Comparison of ENCODE assay signal across 20 cellular contexts in genomic region chr17:44191389-44191788, GRCh38. TPM values are rescaled to one million over a fixed set of nuclear protein-coding genes. Genes with fewer than 3 reads are reported as not detected.
DNase-seq lines count a peak whose midpoint lies in the region; ATAC-seq and TF ChIP-seq lines count a peak whose summit lies in the region.
"Had no signal": no experiment of that assay in that cellular context is flagged by ENCODE, and none has a peak within 500 bp of the region (broad histone marks: within the 10 kb centered on the region; RNA-seq: fewer than 3 reads in every experiment).

No MANE protein-coding gene starts in this region.

- H3K4me2 ChIP-seq in SK-N-SH, result no peak overlapping the region

- no peak for TF ChIP-seq CTCF in SK-N-SH (IDR thresholded peaks at IDR 0.05)
- no peak for TF ChIP-seq CTCF in HEK293 (tag by site-specific recombination; IDR thresholded peaks at IDR 0.05)
- no peak for TF ChIP-seq CTCF in osteocyte (IDR thresholded peaks at IDR 0.05)
- no peak for TF ChIP-seq CTCF in coronary artery (IDR thresholded peaks at IDR 0.05)

- H3K27ac ChIP-seq in SK-N-SH (ENCODE audit: low read depth in 2 of 2, low read length in 1 of 2) (peak overlapping the region in 1 of 2 experiments; percentile 1; a peak in 2 of 4 replicates), HEK293 (ENCODE audit: extremely low read depth, low read depth, low read length) (peak overlapping the region; percentile 27; the same call in 1 of the 2 replicates), coronary artery (no peak overlapping the region)
- H3K27ac ChIP-seq: parathyroid adenoma, SJCRH30 had no signal

- peaks cover 46% of the 10 kb centered on the region for H3K79me2 ChIP-seq in SK-N-SH (ENCODE audit: insufficient read depth)
- H3K79me2 ChIP-seq: parathyroid adenoma had no signal

- H3K27me3 ChIP-seq in SK-N-SH (ENCODE audit: insufficient read depth), result no peaks in the 10 kb centered on the region
- H3K27me3 ChIP-seq: SJCRH30, spleen had no signal

- no peaks in the 10 kb centered on the region for H3K9me2 ChIP-seq in SK-N-SH

- ATAC-seq in SK-N-SH treated with all-trans-retinoic acid at 6 μM for 48 hours (no peak), sciatic nerve (no peak)

- H3K9me3 Mint-ChIP-seq in dendritic cell treated with granulocyte-macrophage colony-stimulating factor and Interleukin-4, amounts not matched to agents 40 ng/mL and 50 ng/mL, for 4 days, result no peaks in the 10 kb centered on the region
- no peaks in the 10 kb centered on the region for H3K9me3 Mint-ChIP-seq in osteocyte (ENCODE audit: unreplicated experiment)
- H3K9me3 Mint-ChIP-seq: activated naive CD4-positive, alpha-beta T cell treated with anti-CD3 and anti-CD28 coated beads for 36 hours had no signal

- DNase-seq in SK-N-SH (no peak), osteocyte (ENCODE audit: extremely low spot score, unreplicated experiment) (no peak), sciatic nerve (ENCODE audit: low spot score) (no peak), HuH-7 (ENCODE audit: low spot score) (no peak), coronary artery (ENCODE audit: low spot score) (no peak)
- DNase-seq: activated CD8-positive, alpha-beta memory T cell treated with anti-CD3 and anti-CD28 coated beads for 24 hours; activated naive CD4-positive, alpha-beta T cell treated with anti-CD3 and anti-CD28 coated beads for 36 hours; central memory CD4-positive, alpha-beta T cell; GDM1; Karpas-422; mesenchymal stem cell; NCI-H1436 treated with DMSO at 0.1 percent for 48 hours; NCI-H345; SJCRH30; spleen had no signal

- H3K4me3 Mint-ChIP-seq in dendritic cell treated with granulocyte-macrophage colony-stimulating factor and Interleukin-4, amounts not matched to agents 40 ng/mL and 50 ng/mL, for 4 days, result no peak overlapping the region
- no peak overlapping the region for H3K4me3 Mint-ChIP-seq in osteocyte (ENCODE audit: unreplicated experiment)
- H3K4me3 Mint-ChIP-seq: activated naive CD4-positive, alpha-beta T cell treated with anti-CD3 and anti-CD28 coated beads for 36 hours had no signal

- H3K4me3 ChIP-seq in SK-N-SH (ENCODE audit: low read depth in 2 of 2, low read length in 1 of 2), result no peak overlapping the region
- H3K4me3 ChIP-seq in HEK293 (ENCODE audit: low read depth, low read length), result no peak overlapping the region
- no peak overlapping the region for H3K4me3 ChIP-seq in coronary artery
- H3K4me3 ChIP-seq: SJCRH30, spleen had no signal

- CTCF ChIA-PET in SK-N-SH (lab: Yijun Ruan, JAX), result interaction anchor here (0.9 kb wide), 1 partner anchor 160 kb away, joined by 3 read pairs; no protein-coding TSS in a partner anchor
- CTCF ChIA-PET in HEK293 (lab: Yijun Ruan, JAX), result interaction anchor here (0.6 to 0.7 kb wide), 3 partner anchors 13 to 37 kb away, joined by 3 to 7 read pairs (median 3); no protein-coding TSS in a partner anchor

- H3F3A ChIP-seq in SK-N-SH (replicated peaks; ENCODE audit: insufficient read depth), result peaks cover 22% of the 10 kb centered on the region

- H3K36me3 ChIP-seq in SK-N-SH (replicated peaks in 1 of 2; ENCODE audit: control insufficient read depth in 1 of 2, insufficient read depth in 2 of 2, low read length in 1 of 2) (peaks cover 29 to 54% of the 10 kb centered on the region in 2 experiments), HEK293 (ENCODE audit: control insufficient read depth in 2 of 2, insufficient read depth in 1 of 2, low read length in 2 of 2) (peaks cover 7 to 70% of the 10 kb centered on the region in 2 experiments; a peak in 2 of 3 replicates)

- H3K27me3 Mint-ChIP-seq in dendritic cell treated with granulocyte-macrophage colony-stimulating factor and Interleukin-4, amounts not matched to agents 40 ng/mL and 50 ng/mL, for 4 days, result no peaks in the 10 kb centered on the region
- H3K27me3 Mint-ChIP-seq in osteocyte (ENCODE audit: unreplicated experiment), result no peaks in the 10 kb centered on the region

- H2AFZ ChIP-seq in SK-N-SH (ENCODE audit: low read depth), result no peak overlapping the region
- H2AFZ ChIP-seq: parathyroid adenoma had no signal

- 90% methylated on average over 4 of the region's 4 CpGs for WGBS in SK-N-SH (ENCODE audit: low lambda C conversion rate)

- TF ChIP-seq EP300 in SK-N-SH (IDR thresholded peaks at IDR 0.05; ENCODE audit: borderline replicate concordance in 1 of 2, low read depth in 1 of 2, low read length in 1 of 2), result no peak

- H3K9ac ChIP-seq in SK-N-SH, result no peak overlapping the region
- H3K9ac ChIP-seq: parathyroid adenoma had no signal

- peaks cover 0 to 11% of the 10 kb centered on the region in 2 experiments; a peak in 2 of 4 replicates for H3K4me1 ChIP-seq in SK-N-SH (ENCODE audit: control insufficient read depth in 1 of 2, insufficient read depth in 2 of 2, low read depth in 1 of 2, low read length in 1 of 2)
- no peaks in the 10 kb centered on the region for H3K4me1 ChIP-seq in HEK293 (ENCODE audit: control insufficient read depth, insufficient read depth, low read length)
- H3K4me1 ChIP-seq: parathyroid adenoma, SJCRH30 had no signal

- H3K27ac Mint-ChIP-seq in dendritic cell treated with granulocyte-macrophage colony-stimulating factor and Interleukin-4, amounts not matched to agents 40 ng/mL and 50 ng/mL, for 4 days, result peak overlapping the region; percentile 82
- H3K27ac Mint-ChIP-seq in osteocyte (ENCODE audit: unreplicated experiment), result peak overlapping the region; percentile 53
- H3K27ac Mint-ChIP-seq: activated naive CD4-positive, alpha-beta T cell treated with anti-CD3 and anti-CD28 coated beads for 36 hours had no signal

- H4K20me1 ChIP-seq in SK-N-SH (ENCODE audit: insufficient read depth), result no peaks in the 10 kb centered on the region

- peaks cover 69% of the 10 kb centered on the region for H3K4me1 Mint-ChIP-seq in dendritic cell treated with granulocyte-macrophage colony-stimulating factor and Interleukin-4, amounts not matched to agents 40 ng/mL and 50 ng/mL, for 4 days (ENCODE audit: low read depth)
- H3K4me1 Mint-ChIP-seq in osteocyte (ENCODE audit: unreplicated experiment), result peaks cover 17% of the 10 kb centered on the region

- H3K36me3 Mint-ChIP-seq in dendritic cell treated with granulocyte-macrophage colony-stimulating factor and Interleukin-4, amounts not matched to agents 40 ng/mL and 50 ng/mL, for 4 days (ENCODE audit: low read depth), result peaks cover 89% of the 10 kb centered on the region
- H3K36me3 Mint-ChIP-seq in osteocyte (ENCODE audit: unreplicated experiment), result peaks cover 19% of the 10 kb centered on the region

- no peaks in the 10 kb centered on the region for H3K9me3 ChIP-seq in SK-N-SH
- no peaks in the 10 kb centered on the region for H3K9me3 ChIP-seq in HEK293 (ENCODE audit: control insufficient read depth, insufficient read depth, low read depth, low read length)
- H3K9me3 ChIP-seq: SJCRH30, spleen had no signal

- no peak for TF ChIP-seq RAD21 in SK-N-SH (IDR thresholded peaks at IDR 0.05; ENCODE audit: low read length)

- POLR2A ChIA-PET in SK-N-SH (lab: Yijun Ruan, JAX) (no interaction called here), HEK293 (lab: Yijun Ruan, JAX) (interaction anchor here (0.6 to 2.3 kb wide), 5 partner anchors 9 to 126 kb away, joined by 3 to 12 read pairs (median 7); partner anchors contain the start of gene ATXN7L3)

- intact Hi-C loops in dendritic cell treated with granulocyte-macrophage colony-stimulating factor and Interleukin-4, amounts not matched to agents 40 ng/mL and 50 ng/mL, for 4 days (cut with micrococcal nuclease), result no loop called here
- intact Hi-C loops in sciatic nerve (cut with DNase I), result no loop called here

TF ChIP-seq in SK-N-SH, 30 proteins besides CTCF, POLR2A, EP300 and RAD21 (continues in another document):
- TF ChIP-seq TAF1 (IDR thresholded peaks at IDR 0.05; ENCODE audit: borderline replicate concordance, low read depth, low read length) (no peak), POLR2AphosphoS5 (IDR thresholded peaks at IDR 0.05; ENCODE audit: low read depth, low read length) (peak; percentile 31; the same call in 1 of the 2 replicates)

TF ChIP-seq in SK-N-SH treated with all-trans-retinoic acid at 6 μM for 48 hours, 23 proteins besides CTCF, POLR2A, EP300 and RAD21 (continues in another document):
- no peak for TF ChIP-seq GLIS3 (CRISPR knock-in tag; IDR thresholded peaks at IDR 0.05)

TF ChIP-seq in HEK293, 187 proteins besides CTCF, POLR2A, EP300 and RAD21:
- TF ChIP-seq YY1 (tag by site-specific recombination; IDR thresholded peaks at IDR 0.05) (no peak), MYNN (tag by site-specific recombination; IDR thresholded peaks at IDR 0.05; ENCODE audit: borderline replicate concordance) (no peak), ZNF266 (tag by site-specific recombination; IDR thresholded peaks at IDR 0.05; ENCODE audit: low read depth) (no peak), ZNF704 (tag by site-specific recombination; IDR thresholded peaks at IDR 0.05) (no peak), ZNF626 (tag by site-specific recombination; IDR thresholded peaks at IDR 0.05) (no peak)

RNA-seq across cellular contexts. Expression of gene TMUB2, which starts 4.6 kb away (rescaled TPM):
- polyA plus RNA-seq in SK-N-SH (2012; rRNA removed), result 49.5 and 62.2 TPM in 2 replicates
- 22.1 and 29.1 TPM in 2 replicates for polyA plus RNA-seq in SK-N-SH (2012; cell fraction: cytosol; rRNA removed)
- polyA plus RNA-seq in SK-N-SH (2012; cell fraction: nucleus; rRNA removed), result 195 and 198 TPM in 2 replicates
- 39.3 and 41.3 TPM in 2 replicates for total RNA-seq in osteocyte
- 33.0 TPM for total RNA-seq in sciatic nerve

RNA-seq across cellular contexts. Expression of gene ATXN7L3, which starts 8.3 kb away (rescaled TPM):
- polyA plus RNA-seq in SK-N-SH (2012; rRNA removed), result 47.7 and 57.9 TPM in 2 replicates
- 40.2 and 42.2 TPM in 2 replicates for polyA plus RNA-seq in SK-N-SH (2012; cell fraction: cytosol; rRNA removed)
- polyA plus RNA-seq in SK-N-SH (2012; cell fraction: nucleus; rRNA removed), result 140 and 171 TPM in 2 replicates
- total RNA-seq in osteocyte (86.2 and 89.0 TPM in 2 replicates), sciatic nerve (59.8 TPM)

RNA-seq across cellular contexts. Expression of gene ASB16, which starts 20.9 kb away (rescaled TPM):
- polyA plus RNA-seq in SK-N-SH (2012; rRNA removed), result not detected in 2 replicates
- polyA plus RNA-seq in SK-N-SH (2012; cell fraction: cytosol; rRNA removed), result 0.01 and 0.03 TPM in 2 replicates
- 0.14 TPM in 2 replicates for polyA plus RNA-seq in SK-N-SH (2012; cell fraction: nucleus; rRNA removed)
- total RNA-seq in osteocyte, result not detected in 2 replicates
- total RNA-seq in sciatic nerve, result 0.36 TPM
- total RNA-seq: A172, SJCRH30 had no signal

RNA-seq across cellular contexts. Expression of gene UBTF, which starts 28.1 kb away (rescaled TPM):
- 33.4 and 37.2 TPM in 2 replicates for polyA plus RNA-seq in SK-N-SH (2012; rRNA removed)
- polyA plus RNA-seq in SK-N-SH (2012; cell fraction: cytosol; rRNA removed), result 32.7 and 34.7 TPM in 2 replicates
- polyA plus RNA-seq in SK-N-SH (2012; cell fraction: nucleus; rRNA removed), result 51.1 and 56.2 TPM in 2 replicates
- total RNA-seq in osteocyte, result 96.9 and 99.0 TPM in 2 replicates
- total RNA-seq in sciatic nerve, result 76.6 TPM

RNA-seq across cellular contexts. Expression of gene HROB, which starts 49.7 kb away (rescaled TPM):
- polyA plus RNA-seq in SK-N-SH (2012; rRNA removed), result 3.2 and 4.0 TPM in 2 replicates
- polyA plus RNA-seq in SK-N-SH (2012; cell fraction: cytosol; rRNA removed), result 1.3 and 2.0 TPM in 2 replicates
- polyA plus RNA-seq in SK-N-SH (2012; cell fraction: nucleus; rRNA removed), result 10.1 TPM in 2 replicates
- total RNA-seq in osteocyte, result 2.2 and 2.3 TPM in 2 replicates
- 0.85 TPM for total RNA-seq in sciatic nerve

Comparison
In these comparisons a context has a peak if more than half of its experiments do, and no peak if none do; other contexts are left out.
1. Of the 4 proteins assayed by ChIP-seq in both HEK293 and SK-N-SH: peak only in HEK293: none; only in SK-N-SH: PBX3; in both: none; in neither: 3.